In genomic region chr5:36403601-36404311, GRCh38 we compare ENCODE assay signal across 10 cellular contexts.
DNase-seq lines count a peak whose midpoint lies in the region; ATAC-seq and TF ChIP-seq lines count a peak whose summit lies in the region.
"Had no signal": no experiment of that assay in that cellular context is flagged by ENCODE, and none has a peak within 500 bp of the region (broad histone marks: within the 10 kb centered on the region; RNA-seq: fewer than 3 reads in every experiment).

No MANE protein-coding gene starts in this region.

- no peak overlapping the region for H3K4me3 ChIP-seq in A673 (ENCODE audit: low read depth, low read length, poor library complexity, severe bottlenecking)
- no peak overlapping the region for H3K4me3 ChIP-seq in IMR-90 (ENCODE audit: insufficient read depth, low read depth, low read length)
- H3K4me3 ChIP-seq in MM.1S (ENCODE audit: low read length): no peak overlapping the region

- H3K9ac ChIP-seq in IMR-90 (ENCODE audit: low read depth, low read length) (no peak overlapping the region), MM.1S (ENCODE audit: low read length) (no peak overlapping the region)

- H3K27ac ChIP-seq in A673 (ENCODE audit: low read depth, low read length, poor library complexity, severe bottlenecking) (peak overlapping the region; percentile 52), IMR-90 (ENCODE audit: insufficient read depth, low read length) (no peak overlapping the region), MM.1S (ENCODE audit: low read length) (no peak overlapping the region)

- H2AK9ac ChIP-seq in IMR-90 (replicated peaks; ENCODE audit: low read depth, low read length, poor library complexity): no peak overlapping the region

- no peak overlapping the region for H2BK20ac ChIP-seq in IMR-90 (ENCODE audit: low read depth, low read length)

- no peak overlapping the region for H2BK15ac ChIP-seq in IMR-90 (ENCODE audit: low read depth, low read length)

- no peaks in the 10 kb centered on the region for H3K27me3 ChIP-seq in A673 (replicated peaks; ENCODE audit: insufficient read depth, low read depth, low read length, poor library complexity)
- peaks cover 4% of the 10 kb centered on the region for H3K27me3 ChIP-seq in IMR-90 (ENCODE audit: control insufficient read depth, insufficient read depth, low read length)
- no peaks in the 10 kb centered on the region for H3K27me3 ChIP-seq in MM.1S (replicated peaks; ENCODE audit: insufficient read depth, low read length)

- no peak overlapping the region for H2BK120ac ChIP-seq in IMR-90 (ENCODE audit: low read depth, low read length)

- H4K8ac ChIP-seq in IMR-90 (ENCODE audit: low read depth in 2 of 2, low read length in 2 of 2): no peak overlapping the region

- H3K36me3 ChIP-seq in A673 (ENCODE audit: insufficient read depth, low read length, poor library complexity, severe bottlenecking) (no peaks in the 10 kb centered on the region), IMR-90 (ENCODE audit: control insufficient read depth, insufficient read depth, low read length) (no peaks in the 10 kb centered on the region), MM.1S (replicated peaks; ENCODE audit: insufficient read depth, low read length) (no peaks in the 10 kb centered on the region)

- dilution Hi-C loops in IMR-90 (cut with HindIII; ENCODE audit: low sequenced_read_pairs, unreplicated experiment): no loop called here

- POLR2A ChIA-PET in A673 (lab: Charles Lee; ENCODE audit: low non-redundant PET): no interaction called here
- POLR2A ChIA-PET in IMR-90 (lab: Charles Lee; ENCODE audit: unreplicated experiment): no interaction called here

- no peaks in the 10 kb centered on the region for H3K79me2 ChIP-seq in MM.1S (ENCODE audit: low read length)

- H4K20me1 ChIP-seq in IMR-90 (ENCODE audit: insufficient read depth, low read length) (no peaks in the 10 kb centered on the region), MM.1S (ENCODE audit: insufficient read depth, low read length) (no peaks in the 10 kb centered on the region)

- no peak overlapping the region for H3K23ac ChIP-seq in IMR-90 (ENCODE audit: low read depth, low read length)

- no peak overlapping the region for H3K56ac ChIP-seq in IMR-90 (ENCODE audit: extremely low read depth, insufficient read depth, low read length)

- no peak overlapping the region for H3K18ac ChIP-seq in IMR-90 (ENCODE audit: low read depth, low read length)

- H2AFZ ChIP-seq in IMR-90 (replicated peaks; ENCODE audit: low read length, poor library complexity): no peak overlapping the region
- no peak overlapping the region for H2AFZ ChIP-seq in MM.1S (ENCODE audit: low read length)

- BruUV-seq in A673 (replicated peaks; lab: Mats Ljungman, UMichigan) (no TSS peak), IMR-90 (replicated peaks; lab: Mats Ljungman, UMichigan) (no TSS peak)

- intact Hi-C loops in A673 (cut with micrococcal nuclease; ENCODE audit: unreplicated experiment): loop anchor here (5.0 kb wide), 2 partner anchors 226 to 336 kb away; partner anchors contain the start of gene UGT3A2
- intact Hi-C loops in IMR-90 (cut with micrococcal nuclease): no loop called here

- no peak overlapping the region for H3K4ac ChIP-seq in IMR-90 (ENCODE audit: low read depth, low read length)

- in situ Hi-C loops in IMR-90 (cut with MboI; ENCODE audit: low sequenced_read_pairs): no loop called here

- no peaks in the 10 kb centered on the region for H3F3A ChIP-seq in MM.1S (ENCODE audit: insufficient read depth, low read length)

- H2BK5ac ChIP-seq in IMR-90 (ENCODE audit: low read depth, low read length, poor library complexity, severe bottlenecking): no peak overlapping the region

- H3K4me1 ChIP-seq in A673 (ENCODE audit: insufficient read depth, low read length, poor library complexity, severe bottlenecking) (peaks cover 30% of the 10 kb centered on the region), IMR-90 (ENCODE audit: control insufficient read depth, insufficient read depth, low read length) (no peaks in the 10 kb centered on the region; the same call in 1 of the 2 replicates), MM.1S (ENCODE audit: low read length) (no peaks in the 10 kb centered on the region)

- H3K14ac ChIP-seq in IMR-90 (replicated peaks; ENCODE audit: low read depth, low read length): no peak overlapping the region

- no peaks in the 10 kb centered on the region for H3K79me1 ChIP-seq in IMR-90 (ENCODE audit: low read depth in 1 of 2, low read length in 2 of 2)

- H4K91ac ChIP-seq in IMR-90 (ENCODE audit: insufficient read depth, low read depth, low read length): no peak overlapping the region

- ATAC-seq in IMR-90 (ENCODE audit: low read depth) (peak; percentile 35), GM18517 (IDR thresholded peaks at IDR 0.05; ENCODE audit: unreplicated experiment) (no peak)

- no CpG with 5 or more reads among the region's 6 CpGs for WGBS in IMR-90 (ENCODE audit: extremely low coverage in 2 of 2, insufficient read length in 1 of 2), 2 experiments

- no peak overlapping the region for H2AK5ac ChIP-seq in IMR-90 (ENCODE audit: low read depth, low read length)

- TF ChIP-seq CTCF in A673 (conservative IDR thresholded peaks at IDR 0.05; ENCODE audit: low read depth, low read length): no peak
- TF ChIP-seq CTCF in IMR-90 (conservative IDR thresholded peaks at IDR 0.05; ENCODE audit: low read depth, low read length): no peak
- TF ChIP-seq CTCF in MM.1S (IDR thresholded peaks at IDR 0.05; ENCODE audit: low read length): no peak

- CTCF ChIA-PET in A673 (lab: Charles Lee) (interaction anchor here (0.8 to 1.8 kb wide), 4 partner anchors 14 to 324 kb away, joined by 3 to 6 read pairs (median 4); no protein-coding TSS in a partner anchor), IMR-90 (lab: Yijun Ruan, JAX) (no interaction called here)

- no peak for TF ChIP-seq POLR2A in IMR-90 (IDR thresholded peaks at IDR 0.05; ENCODE audit: low read depth, low read length)

- H3K9me2 ChIP-seq in MM.1S (replicated peaks; ENCODE audit: insufficient read depth, low read length): no peaks in the 10 kb centered on the region

- H3K4me2 ChIP-seq in IMR-90 (ENCODE audit: low read depth, low read length) (no peak overlapping the region), MM.1S (ENCODE audit: low read depth, low read length) (no peak overlapping the region)

- H3K9me3 ChIP-seq in A673 (ENCODE audit: low read depth, low read length, poor library complexity, severe bottlenecking): no peaks in the 10 kb centered on the region
- no peaks in the 10 kb centered on the region for H3K9me3 ChIP-seq in IMR-90 (ENCODE audit: control insufficient read depth, insufficient read depth, low read length)
- H3K9me3 ChIP-seq in MM.1S (replicated peaks; ENCODE audit: insufficient read depth, low read length): no peaks in the 10 kb centered on the region

- no peak overlapping the region for H4K5ac ChIP-seq in IMR-90 (ENCODE audit: low read depth, low read length)

- peak; percentile 96 for DNase-seq in A673 (ENCODE audit: low spot score)
- peak; percentile 32 for DNase-seq in IMR-90
- DNase-seq in brain pericyte (ENCODE audit: low read depth, low spot score): peak; percentile 33
- DNase-seq in medulla oblongata (ENCODE audit: extremely low spot score): peak; percentile 33
- no peak for DNase-seq in NCI-H1105 (lab: John Stamatoyannopoulos, UW)
- DNase-seq in MM.1S: no peak
- no peak for DNase-seq in activated T-cell treated with anti-CD3 and anti-CD28 coated beads for 4 hours
- DNase-seq: activated CD4-positive, alpha-beta T cell treated with anti-CD3 and anti-CD28 coated beads, Interleukin-2, amount 10 ng/mL, durations not matched to agents 24 days and 14 days; NCI-H524 had no signal

- H3K9me1 ChIP-seq in IMR-90 (ENCODE audit: insufficient read depth, low read length): 0 out of 2 replicates have a peak, but pooled peaks cover 3% of the 10 kb centered on the region

- TF ChIP-seq RAD21 in IMR-90 (IDR thresholded peaks at IDR 0.05; ENCODE audit: low read length): no peak

TF ChIP-seq in IMR-90, 13 proteins besides CTCF, POLR2A, EP300 and RAD21:
- TF ChIP-seq RCOR1 (IDR thresholded peaks at IDR 0.05; ENCODE audit: insufficient replicate concordance, low read length) (no peak), SMC3 (IDR thresholded peaks at IDR 0.05; ENCODE audit: low read depth, low read length) (no peak), CEBPB (IDR thresholded peaks at IDR 0.05; ENCODE audit: low read depth, low read length) (no peak), MAFK (IDR thresholded peaks at IDR 0.05; ENCODE audit: low read depth, low read length) (no peak), NFE2L2 (IDR thresholded peaks at IDR 0.05; ENCODE audit: low read depth, low read length) (no peak), MXI1 (IDR thresholded peaks at IDR 0.05; ENCODE audit: borderline replicate concordance, low read depth, low read length) (no peak), USF2 (IDR thresholded peaks at IDR 0.05; ENCODE audit: low read depth, low read length) (no peak), ELK1 (IDR thresholded peaks at IDR 0.05; ENCODE audit: borderline replicate concordance, low read depth, low read length) (no peak), RFX5 (IDR thresholded peaks at IDR 0.05; ENCODE audit: low read depth, low read length) (no peak), MAZ (IDR thresholded peaks at IDR 0.05; ENCODE audit: borderline replicate concordance, low read depth, low read length) (no peak), BHLHE40 (IDR thresholded peaks at IDR 0.05; ENCODE audit: low read depth, low read length) (no peak), CHD1 (IDR thresholded peaks at IDR 0.05; ENCODE audit: low read depth, low read length) (no peak), FOS (IDR thresholded peaks at IDR 0.05; ENCODE audit: low read depth, low read length) (no peak)

Comparison
In these comparisons a context has a peak if more than half of its experiments do, and no peak if none do; other contexts are left out.
1. DNase-seq: peak in A673 (single experiment), IMR-90 (single experiment), brain pericyte (single experiment) and medulla oblongata (single experiment); none in NCI-H1105 (single experiment), MM.1S (single experiment) and activated T-cell treated with anti-CD3 and anti-CD28 coated beads for 4 hours (single experiment).